In genomic region chr2:10514287-10514686, GRCh38 we compare ENCODE assay signal across 1 cellular context.
TF ChIP-seq lines count a peak whose summit lies in the region.

No MANE protein-coding gene starts in this region.

TF ChIP-seq in IMR-90, 13 proteins besides CTCF, POLR2A, EP300 and RAD21:
- TF ChIP-seq, protein P1, sequence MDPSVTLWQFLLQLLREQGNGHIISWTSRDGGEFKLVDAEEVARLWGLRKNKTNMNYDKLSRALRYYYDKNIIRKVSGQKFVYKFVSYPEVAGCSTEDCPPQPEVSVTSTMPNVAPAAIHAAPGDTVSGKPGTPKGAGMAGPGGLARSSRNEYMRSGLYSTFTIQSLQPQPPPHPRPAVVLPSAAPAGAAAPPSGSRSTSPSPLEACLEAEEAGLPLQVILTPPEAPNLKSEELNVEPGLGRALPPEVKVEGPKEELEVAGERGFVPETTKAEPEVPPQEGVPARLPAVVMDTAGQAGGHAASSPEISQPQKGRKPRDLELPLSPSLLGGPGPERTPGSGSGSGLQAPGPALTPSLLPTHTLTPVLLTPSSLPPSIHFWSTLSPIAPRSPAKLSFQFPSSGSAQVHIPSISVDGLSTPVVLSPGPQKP (IDR thresholded peaks at IDR 0.05; ENCODE audit: borderline replicate concordance, low read depth, low read length), result no peak
- TF ChIP-seq, protein P2, sequence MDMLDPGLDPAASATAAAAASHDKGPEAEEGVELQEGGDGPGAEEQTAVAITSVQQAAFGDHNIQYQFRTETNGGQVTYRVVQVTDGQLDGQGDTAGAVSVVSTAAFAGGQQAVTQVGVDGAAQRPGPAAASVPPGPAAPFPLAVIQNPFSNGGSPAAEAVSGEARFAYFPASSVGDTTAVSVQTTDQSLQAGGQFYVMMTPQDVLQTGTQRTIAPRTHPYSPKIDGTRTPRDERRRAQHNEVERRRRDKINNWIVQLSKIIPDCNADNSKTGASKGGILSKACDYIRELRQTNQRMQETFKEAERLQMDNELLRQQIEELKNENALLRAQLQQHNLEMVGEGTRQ (IDR thresholded peaks at IDR 0.05; ENCODE audit: low read depth, low read length), result no peak
- TF ChIP-seq NFE2L2 (IDR thresholded peaks at IDR 0.05; ENCODE audit: low read depth, low read length) (no peak), MAZ (IDR thresholded peaks at IDR 0.05; ENCODE audit: borderline replicate concordance, low read depth, low read length) (no peak), MXI1 (IDR thresholded peaks at IDR 0.05; ENCODE audit: borderline replicate concordance, low read depth, low read length) (no peak), FOS (IDR thresholded peaks at IDR 0.05; ENCODE audit: low read depth, low read length) (no peak), CEBPB (IDR thresholded peaks at IDR 0.05; ENCODE audit: low read depth, low read length) (no peak), MAFK (IDR thresholded peaks at IDR 0.05; ENCODE audit: low read depth, low read length) (no peak), RCOR1 (IDR thresholded peaks at IDR 0.05; ENCODE audit: insufficient replicate concordance, low read length) (no peak), CHD1 (IDR thresholded peaks at IDR 0.05; ENCODE audit: low read depth, low read length) (no peak), BHLHE40 (IDR thresholded peaks at IDR 0.05; ENCODE audit: low read depth, low read length) (no peak)
TF ChIP-seq in IMR-90: peak in this region for 0.
